Comparison of ENCODE assay signal across 15 cellular contexts in the genomic region with DNA sequence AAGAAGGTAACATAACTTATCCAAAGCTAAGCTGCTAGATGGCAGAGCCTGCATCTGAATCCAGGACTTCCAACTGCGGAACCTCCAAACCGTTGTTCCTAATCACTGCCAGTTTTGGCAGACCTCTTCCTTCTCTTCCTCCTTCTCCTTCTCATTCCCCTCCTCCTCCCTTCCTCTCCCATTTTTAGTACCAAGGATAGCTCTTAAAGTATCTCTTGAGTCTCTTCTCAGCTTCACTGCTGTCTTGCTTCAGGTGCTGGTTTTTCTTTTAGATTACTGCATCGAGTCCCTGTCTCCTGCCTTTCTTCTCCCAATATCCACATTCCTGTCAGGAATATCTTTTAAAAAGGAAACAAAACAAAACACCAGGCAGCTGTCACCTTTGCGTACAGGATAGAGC.
DNase-seq lines count a peak whose midpoint lies in the region; ATAC-seq, FAIRE-seq and TF ChIP-seq lines count a peak whose summit lies in the region.
"Had no signal": no experiment of that assay in that cellular context is flagged by ENCODE, and none has a peak within 500 bp of the region (broad histone marks: within the 10 kb centered on the region; RNA-seq: fewer than 3 reads in every experiment).

No MANE protein-coding gene starts in this region.

- H3F3A ChIP-seq in PC-3 (ENCODE audit: low read length, unreplicated experiment): no peaks in the 10 kb centered on the region

- H3K4me3 Mint-ChIP-seq in MCF 10A (ENCODE audit: unreplicated experiment): no peak overlapping the region
- H3K4me3 Mint-ChIP-seq in effector memory CD8-positive, alpha-beta T cell: no peak overlapping the region

- intact Hi-C loops in HepG2 (cut with micrococcal nuclease; ENCODE audit: unreplicated experiment) (loop anchor here (5.0 kb wide), 1 partner anchor 84 kb away; no protein-coding TSS in a partner anchor), right lobe of liver (cut with DNase I) (no loop called here), PC-3 (cut with micrococcal nuclease) (no loop called here), MCF 10A (cut with micrococcal nuclease) (no loop called here)

- TF ChIP-seq CTCF in HepG2 (CRISPR knock-in tag; IDR thresholded peaks at IDR 0.05) (no peak), right lobe of liver (IDR thresholded peaks at IDR 0.05) (no peak), PC-3 (conservative IDR thresholded peaks at IDR 0.05; ENCODE audit: low read depth, low read length) (no peak), MCF 10A (IDR thresholded peaks at IDR 0.05; ENCODE audit: unreplicated experiment) (no peak)

- no peak for TF ChIP-seq POLR2A in HepG2 (IDR thresholded peaks at IDR 0.05; ENCODE audit: insufficient read depth in 1 of 2, low read depth in 2 of 2, low read length in 2 of 2)
- no peak for TF ChIP-seq POLR2A in right lobe of liver (IDR thresholded peaks at IDR 0.05)
- TF ChIP-seq POLR2A in GM18505 (IDR thresholded peaks at IDR 0.05; ENCODE audit: borderline replicate concordance, extremely low read depth, insufficient read depth, insufficient read length): no peak

- H2AFZ ChIP-seq in HepG2 (ENCODE audit: low read length) (no peak overlapping the region), PC-3 (ENCODE audit: low read length) (no peak overlapping the region)

- TF ChIP-seq EP300 in HepG2 (IDR thresholded peaks at IDR 0.05; ENCODE audit: low read depth in 2 of 2, low read length in 2 of 2) (no peak), HepG2 (CRISPR knock-in tag; IDR thresholded peaks at IDR 0.05; ENCODE audit: borderline replicate concordance) (no peak)

- WGBS in HepG2 (ENCODE audit: low lambda C conversion rate): 78% methylated on average over 4 of the region's 4 CpGs
- 82% methylated on average over 4 of the region's 4 CpGs for WGBS in right lobe of liver (ENCODE audit: insufficient coverage, low coverage, low lambda C conversion rate, missing lambda C conversion rate)

- DNase-seq in HepG2 (ENCODE audit: low spot score) (no peak), right lobe of liver (no peak), PC-3 (peak; percentile 12), caudate nucleus (lab: John Stamatoyannopoulos, UW) (no peak), MCF 10A (ENCODE audit: unreplicated experiment) (no peak), left lobe of liver (ENCODE audit: low spot score) (no peak)
- no peak for DNase-seq in effector memory CD8-positive, alpha-beta T cell
- DNase-seq: NCI-H1105 treated with DMSO at 0.1 percent for 48 hours, NCI-H1694 treated with DMSO at 0.1 percent for 48 hours, NCI-H82, Right ventricle myocardium superior had no signal

- H3K9me3 Mint-ChIP-seq in MCF 10A (ENCODE audit: unreplicated experiment): no peaks in the 10 kb centered on the region
- H3K9me3 Mint-ChIP-seq in effector memory CD8-positive, alpha-beta T cell: no peaks in the 10 kb centered on the region

- POLR2A ChIA-PET in HepG2 (lab: Yijun Ruan, JAX): no interaction called here
- POLR2A ChIA-PET in PC-3 (lab: Charles Lee; ENCODE audit: unreplicated experiment): interaction anchor here (0.7 kb wide), 1 partner anchor 49 kb away, joined by 3 read pairs; no protein-coding TSS in a partner anchor
- POLR2A ChIA-PET in MCF 10A (lab: Yijun Ruan, JAX): interaction anchor here (0.6 to 2.0 kb wide), 4 partner anchors 10 to 87 kb away, joined by 3 to 5 read pairs (median 4); no protein-coding TSS in a partner anchor

- no peak for FAIRE-seq in HepG2 (lab: Jason Lieb, UNC)
- FAIRE-seq: H54 had no signal

- TF ChIP-seq RAD21 in HepG2 (CRISPR knock-in tag; IDR thresholded peaks at IDR 0.05): no peak

- H3K27ac Mint-ChIP-seq in MCF 10A (ENCODE audit: low read depth, unreplicated experiment): no peak overlapping the region
- H3K27ac Mint-ChIP-seq in effector memory CD8-positive, alpha-beta T cell: no peak overlapping the region

- H3K36me3 Mint-ChIP-seq in MCF 10A (ENCODE audit: insufficient read depth, unreplicated experiment): peaks cover 10% of the 10 kb centered on the region
- peaks cover 3% of the 10 kb centered on the region for H3K36me3 Mint-ChIP-seq in effector memory CD8-positive, alpha-beta T cell (ENCODE audit: insufficient read depth)

- H3K9me2 ChIP-seq in PC-3 (replicated peaks; ENCODE audit: low read length): no peaks in the 10 kb centered on the region

- no peaks in the 10 kb centered on the region for H3K27me3 Mint-ChIP-seq in MCF 10A (ENCODE audit: insufficient read depth, unreplicated experiment)
- H3K27me3 Mint-ChIP-seq in effector memory CD8-positive, alpha-beta T cell: no peaks in the 10 kb centered on the region

- H3K4me1 ChIP-seq in HepG2 (ENCODE audit: insufficient read depth, low read length) (peaks cover 19% of the 10 kb centered on the region), right lobe of liver (peaks cover 0 to 7% (median 0%) of the 10 kb centered on the region in 4 donors), PC-3 (ENCODE audit: insufficient read depth, low read length) (peaks cover 26% of the 10 kb centered on the region)

- 0 out of 2 replicates have a peak overlapping the region, but pooled peaks have one; percentile 11 for H3K4me2 ChIP-seq in HepG2 (ENCODE audit: low read depth, low read length)
- H3K4me2 ChIP-seq in PC-3 (ENCODE audit: low read length): peak overlapping the region; percentile 7

- H3K27ac ChIP-seq in HepG2 (ENCODE audit: extremely low read length, insufficient read depth, low read length) (no peak overlapping the region), right lobe of liver (no peak overlapping the region), PC-3 (ENCODE audit: low read length) (peak overlapping the region; percentile 22), caudate nucleus (ENCODE audit: low read depth, low read length) (peak overlapping the region; percentile 66)
- H3K27ac ChIP-seq: C4-2B, Peyer's patch had no signal

- in situ Hi-C loops in HepG2 (cut with HindIII; ENCODE audit: extremely low pct_ligation_motif_present, low pct_unique_long_range_greater_than_20kb): no loop called here

- peaks cover 20% of the 10 kb centered on the region; the same call in 1 of the 2 replicates for H4K20me1 ChIP-seq in HepG2 (ENCODE audit: insufficient read depth, low read length)
- H4K20me1 ChIP-seq in PC-3 (ENCODE audit: low read length): peaks cover 77% of the 10 kb centered on the region

- ATAC-seq in HepG2: no peak; the same call in 2 of the 3 replicates
- ATAC-seq in right lobe of liver: no peak
- no peak for ATAC-seq in PC-3
- no peak for ATAC-seq in GM18505 (IDR thresholded peaks at IDR 0.05; ENCODE audit: unreplicated experiment)
- no peak for ATAC-seq in effector memory CD8-positive, alpha-beta T cell (replicated peaks)
- no peak for ATAC-seq in left lobe of liver

- H3K36me3 ChIP-seq in HepG2 (replicated peaks in 1 of 2; ENCODE audit: control insufficient read depth in 1 of 2, insufficient read depth in 2 of 2, low read length in 2 of 2): no peaks in the 10 kb centered on the region
- H3K36me3 ChIP-seq in right lobe of liver: no peaks in the 10 kb centered on the region
- peaks cover 2% of the 10 kb centered on the region; the same call in 1 of the 2 replicates for H3K36me3 ChIP-seq in PC-3 (ENCODE audit: low read depth, low read length)
- H3K36me3 ChIP-seq: Peyer's patch had no signal

- H3K9ac ChIP-seq in HepG2 (ENCODE audit: insufficient read depth, low read depth, low read length) (no peak overlapping the region), PC-3 (ENCODE audit: low read length) (no peak overlapping the region)

- no peak overlapping the region for H3K4me3 ChIP-seq in HepG2 (replicated peaks in 1 of 3; ENCODE audit: insufficient read depth in 1 of 3, low read depth in 2 of 3, low read length in 3 of 3)
- no peak overlapping the region for H3K4me3 ChIP-seq in right lobe of liver
- H3K4me3 ChIP-seq in PC-3 (ENCODE audit: low read length): no peak overlapping the region
- H3K4me3 ChIP-seq: Peyer's patch had no signal

- H3K27me3 ChIP-seq in HepG2 (ENCODE audit: control insufficient read depth in 1 of 2, insufficient read depth in 2 of 2, low read length in 2 of 2) (no peaks in the 10 kb centered on the region), right lobe of liver (no peaks in the 10 kb centered on the region), PC-3 (ENCODE audit: low read length) (no peaks in the 10 kb centered on the region)
- H3K27me3 ChIP-seq: Peyer's patch had no signal

- H3K9me3 ChIP-seq in HepG2 (ENCODE audit: low read length): no peaks in the 10 kb centered on the region
- no peaks in the 10 kb centered on the region for H3K9me3 ChIP-seq in right lobe of liver
- no peaks in the 10 kb centered on the region for H3K9me3 ChIP-seq in PC-3 (ENCODE audit: low read length)
- H3K9me3 ChIP-seq: Peyer's patch had no signal

- peaks cover 12% of the 10 kb centered on the region for H3K4me1 Mint-ChIP-seq in MCF 10A (ENCODE audit: insufficient read depth, unreplicated experiment)
- H3K4me1 Mint-ChIP-seq in effector memory CD8-positive, alpha-beta T cell (ENCODE audit: low read depth in 2 of 2): peaks cover 45 to 74% of the 10 kb centered on the region in 2 donors

- H3K79me2 ChIP-seq in HepG2 (ENCODE audit: insufficient read depth, low read length) (peaks cover 23% of the 10 kb centered on the region), PC-3 (ENCODE audit: low read length) (peaks cover 99% of the 10 kb centered on the region)

- CTCF ChIA-PET in HepG2 (lab: Yijun Ruan, JAX; ENCODE audit: low intra/inter-chr PET ratio, low total read pairs): no interaction called here
- CTCF ChIA-PET in PC-3 (lab: Charles Lee): no interaction called here
- CTCF ChIA-PET in MCF 10A (lab: Yijun Ruan, JAX): interaction anchor here (0.5 to 0.7 kb wide), 3 partner anchors 10 to 518 kb away, joined by 3 to 4 read pairs (median 3); no protein-coding TSS in a partner anchor

- no TSS peak for BruUV-seq in HepG2 (replicated peaks; lab: Mats Ljungman, UMichigan)
- BruUV-seq in PC-3 (replicated peaks; lab: Mats Ljungman, UMichigan): no TSS peak
- no TSS peak for BruUV-seq in MCF 10A (replicated peaks; lab: Mats Ljungman, UMichigan)

Comparison
In these comparisons a context has a peak if more than half of its experiments do, and no peak if none do; other contexts are left out.
1. H3K27ac ChIP-seq: peak in PC-3 (single experiment) and caudate nucleus (single experiment); none in HepG2 (single experiment) and right lobe of liver (0 of 3).